Comparison of ENCODE assay signal across 12 cellular contexts in the genomic region with DNA sequence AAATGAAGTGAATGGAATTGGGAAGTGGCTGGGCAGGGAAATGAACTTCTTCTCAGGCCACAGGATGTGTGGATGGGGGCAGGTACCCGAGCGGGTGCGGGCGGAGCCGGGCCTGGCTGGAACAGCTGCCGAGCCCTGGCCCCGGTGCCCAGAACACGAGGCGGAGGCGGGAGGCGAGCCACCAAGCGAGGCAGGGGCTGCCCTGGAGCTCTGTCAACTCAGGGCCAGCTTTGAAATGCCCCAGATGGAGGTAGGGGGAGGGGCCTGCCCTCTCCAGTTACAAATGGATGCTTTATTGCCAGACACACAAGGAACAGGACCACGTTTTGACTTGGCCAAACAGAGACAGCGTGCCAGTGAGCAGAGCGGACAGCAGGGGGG.
DNase-seq lines count a peak whose midpoint lies in the region; ATAC-seq, FAIRE-seq and TF ChIP-seq lines count a peak whose summit lies in the region.
"Had no signal": no experiment of that assay in that cellular context is flagged by ENCODE, and none has a peak within 500 bp of the region (broad histone marks: within the 10 kb centered on the region; RNA-seq: fewer than 3 reads in every experiment).

No MANE protein-coding gene starts in this region.

- H3K27ac ChIP-seq in HL-60 (replicated peaks) (peak overlapping the region; percentile 59), stomach smooth muscle (ENCODE audit: low read length) (peak overlapping the region; percentile 95)
- H3K27ac ChIP-seq: brain microvascular endothelial cell had no signal

- ATAC-seq in omental fat pad (ENCODE audit: low FRiP score) (no peak), HG03439 (IDR thresholded peaks at IDR 0.05; ENCODE audit: unreplicated experiment) (no peak)

- H3K36me3 ChIP-seq in stomach smooth muscle (ENCODE audit: control insufficient read depth in 2 of 2, insufficient read depth in 2 of 2, low read length in 2 of 2) = peaks cover 2 to 3% of the 10 kb centered on the region in 2 donors
- H3K36me3 ChIP-seq: brain microvascular endothelial cell had no signal

- TF ChIP-seq POLR2A in GM12891 (IDR thresholded peaks at IDR 0.05; ENCODE audit: low read depth, low read length) = no peak

- H3K27me3 ChIP-seq in HL-60 (ENCODE audit: insufficient read depth, poor library complexity, severe bottlenecking) (no peaks in the 10 kb centered on the region), stomach smooth muscle (ENCODE audit: control insufficient read depth in 1 of 2, insufficient read depth in 2 of 2, low read length in 2 of 2) (no peaks in the 10 kb centered on the region)
- H3K27me3 ChIP-seq: brain microvascular endothelial cell had no signal

- H3K9ac ChIP-seq in stomach smooth muscle (ENCODE audit: low read length in 2 of 2) = peak overlapping the region; percentile 48 to 51

- H3K4me1 ChIP-seq in stomach smooth muscle (ENCODE audit: control insufficient read depth, insufficient read depth, low read length) = peaks cover 41% of the 10 kb centered on the region

- H3K9me3 ChIP-seq in stomach smooth muscle (ENCODE audit: control insufficient read depth in 2 of 2, low read length in 2 of 2) = no peaks in the 10 kb centered on the region

- 0 out of 2 replicates have a peak overlapping the region, but pooled peaks have one; percentile 1 for H3K4me3 ChIP-seq in HL-60 (replicated peaks; ENCODE audit: insufficient read depth, low read length)
- peak overlapping the region; percentile 0 to 47 for H3K4me3 ChIP-seq in stomach smooth muscle (ENCODE audit: low read length in 2 of 2)

- no peak for TF ChIP-seq CTCF in HL-60 (IDR thresholded peaks at IDR 0.05; ENCODE audit: insufficient read depth, low read length)
- TF ChIP-seq CTCF in omental fat pad (IDR thresholded peaks at IDR 0.05) = no peak

- no peak for FAIRE-seq in GM12891 (lab: Jason Lieb, UNC)
- FAIRE-seq: GM12892 had no signal

- DNase-seq in HL-60 (ENCODE audit: low read depth in 1 of 2, low spot score in 1 of 2) (no peak), anterior cingulate cortex (lab: John Stamatoyannopoulos, UW) (peak in 53 of 58 donors; percentile 28 to 89 (median 73)), left kidney (ENCODE audit: low read depth, low spot score) (peak; percentile 88), omental fat pad (ENCODE audit: low spot score) (no peak), GM12891 (ENCODE audit: insufficient read length, low spot score) (no peak), retina (no peak)
- DNase-seq: brain microvascular endothelial cell; NCI-H1417; stimulated activated CD8-positive, alpha-beta memory T cell treated with anti-CD3 and anti-CD28 coated beads, Interleukin-4, amount 100 ng/mL, for 48 hours had no signal

TF ChIP-seq in GM12891, 5 proteins besides CTCF, POLR2A, EP300 and RAD21:
- TF ChIP-seq POU2F2 (IDR thresholded peaks at IDR 0.05; ENCODE audit: low read depth, low read length) = no peak
- TF ChIP-seq TAF1 (IDR thresholded peaks at IDR 0.05; ENCODE audit: low read depth, low read length) = no peak
- TF ChIP-seq POLR2AphosphoS5 (IDR thresholded peaks at IDR 0.05; ENCODE audit: low read depth, low read length) = no peak
- TF ChIP-seq SPI1 (IDR thresholded peaks at IDR 0.05; ENCODE audit: low read depth, low read length) = no peak
- no peak for TF ChIP-seq PAX5 (IDR thresholded peaks at IDR 0.05; ENCODE audit: insufficient read depth, low read length, severe bottlenecking)

Comparison
In these comparisons a context has a peak if more than half of its experiments do, and no peak if none do; other contexts are left out.
1. DNase-seq: peak in anterior cingulate cortex (53 of 58) and left kidney (single experiment); none in HL-60 (0 of 2), omental fat pad (single experiment), GM12891 (single experiment) and retina (single experiment).